ENCODE assay signal across 2 cellular contexts in genomic region chr9:136624184-136624951, GRCh38.
TF ChIP-seq lines count a peak whose summit lies in the region.

No MANE protein-coding gene starts in this region.

TF ChIP-seq in IMR-90, 13 proteins besides CTCF, POLR2A, EP300 and RAD21:
- no peak for TF ChIP-seq RFX5 (IDR thresholded peaks at IDR 0.05; ENCODE audit: low read depth, low read length)
- no peak for TF ChIP-seq MAFK (IDR thresholded peaks at IDR 0.05; ENCODE audit: low read depth, low read length)
- TF ChIP-seq MAZ (IDR thresholded peaks at IDR 0.05; ENCODE audit: borderline replicate concordance, low read depth, low read length): no peak
- TF ChIP-seq NFE2L2 (IDR thresholded peaks at IDR 0.05; ENCODE audit: low read depth, low read length): no peak
- TF ChIP-seq USF2 (IDR thresholded peaks at IDR 0.05; ENCODE audit: low read depth, low read length): no peak
- no peak for TF ChIP-seq CHD1 (IDR thresholded peaks at IDR 0.05; ENCODE audit: low read depth, low read length)
- TF ChIP-seq SMC3 (IDR thresholded peaks at IDR 0.05; ENCODE audit: low read depth, low read length): no peak
- TF ChIP-seq ELK1 (IDR thresholded peaks at IDR 0.05; ENCODE audit: borderline replicate concordance, low read depth, low read length): no peak
- TF ChIP-seq CEBPB (IDR thresholded peaks at IDR 0.05; ENCODE audit: low read depth, low read length): no peak
- TF ChIP-seq FOS (IDR thresholded peaks at IDR 0.05; ENCODE audit: low read depth, low read length): no peak
- no peak for TF ChIP-seq BHLHE40 (IDR thresholded peaks at IDR 0.05; ENCODE audit: low read depth, low read length)
- TF ChIP-seq RCOR1 (IDR thresholded peaks at IDR 0.05; ENCODE audit: insufficient replicate concordance, low read length): no peak
- TF ChIP-seq MXI1 (IDR thresholded peaks at IDR 0.05; ENCODE audit: borderline replicate concordance, low read depth, low read length): no peak

TF ChIP-seq in K562, 482 proteins besides CTCF, POLR2A, EP300 and RAD21:
- TF ChIP-seq STAT5A (IDR thresholded peaks at IDR 0.05; ENCODE audit: borderline replicate concordance, low read length): no peak
- no peak for TF ChIP-seq PYGO2 (tag; IDR thresholded peaks at IDR 0.05)
- no peak for TF ChIP-seq CSDE1 (IDR thresholded peaks at IDR 0.05)
- peak; percentile 11; the same call in 1 of the 2 replicates for TF ChIP-seq POLR2G (IDR thresholded peaks at IDR 0.05; ENCODE audit: low read depth, low read length)
- TF ChIP-seq RBM17 (IDR thresholded peaks at IDR 0.05; ENCODE audit: borderline replicate concordance, low read depth, low read length): no peak
- no peak for TF ChIP-seq ZNF655 (CRISPR knock-in tag; IDR thresholded peaks at IDR 0.05)
- TF ChIP-seq LCOR (CRISPR knock-in tag; IDR thresholded peaks at IDR 0.05): no peak
- no peak for TF ChIP-seq E2F4 (CRISPR knock-in tag; IDR thresholded peaks at IDR 0.05; ENCODE audit: low read depth)
- TF ChIP-seq MLLT1 (IDR thresholded peaks at IDR 0.05): no peak
- no peak for TF ChIP-seq HOXB6 (CRISPR knock-in tag; IDR thresholded peaks at IDR 0.05; ENCODE audit: borderline replicate concordance)
- no peak for TF ChIP-seq PHF21A (IDR thresholded peaks at IDR 0.05; ENCODE audit: borderline replicate concordance, low read depth)
- TF ChIP-seq ZNF239 (CRISPR knock-in tag; IDR thresholded peaks at IDR 0.05): peak; percentile 72
- no peak for TF ChIP-seq DPF2 (IDR thresholded peaks at IDR 0.05)
